Comparison of ENCODE assay signal across 1 cellular context in the genomic region with DNA sequence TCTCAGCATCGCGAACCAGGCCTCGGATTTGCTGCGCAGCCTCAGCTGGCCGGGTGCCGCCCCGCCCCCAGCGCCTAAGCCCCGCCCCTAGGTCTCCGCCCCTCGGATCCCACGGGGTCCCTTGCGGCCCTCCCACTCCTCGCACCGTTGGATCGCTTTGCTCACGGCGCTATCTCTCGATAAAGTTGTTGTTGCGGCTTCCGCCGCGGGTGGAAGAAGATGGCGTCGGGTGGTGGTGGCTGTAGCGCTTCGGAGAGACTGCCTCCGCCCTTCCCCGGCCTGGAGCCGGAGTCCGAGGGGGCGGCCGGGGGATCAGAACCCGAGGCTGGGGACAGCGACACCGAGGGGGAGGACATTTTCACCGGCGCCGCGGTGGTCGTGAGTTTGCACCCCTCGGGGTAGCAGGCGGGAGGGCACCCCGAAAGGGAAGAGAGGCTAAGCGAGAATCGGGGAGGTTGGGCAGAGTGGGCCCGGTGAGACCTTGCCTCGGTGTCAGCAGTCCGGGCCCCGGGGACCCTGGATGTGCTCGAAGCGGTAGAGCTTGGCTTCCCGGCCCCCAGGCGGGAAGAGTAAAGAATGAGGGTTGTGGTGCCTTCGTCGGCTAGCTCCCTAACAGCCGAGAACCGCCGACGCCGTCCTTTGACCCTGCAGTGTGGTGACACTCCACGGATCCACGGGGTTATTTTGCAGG.
TF ChIP-seq lines count a peak whose summit lies in the region.

A gene with protein sequence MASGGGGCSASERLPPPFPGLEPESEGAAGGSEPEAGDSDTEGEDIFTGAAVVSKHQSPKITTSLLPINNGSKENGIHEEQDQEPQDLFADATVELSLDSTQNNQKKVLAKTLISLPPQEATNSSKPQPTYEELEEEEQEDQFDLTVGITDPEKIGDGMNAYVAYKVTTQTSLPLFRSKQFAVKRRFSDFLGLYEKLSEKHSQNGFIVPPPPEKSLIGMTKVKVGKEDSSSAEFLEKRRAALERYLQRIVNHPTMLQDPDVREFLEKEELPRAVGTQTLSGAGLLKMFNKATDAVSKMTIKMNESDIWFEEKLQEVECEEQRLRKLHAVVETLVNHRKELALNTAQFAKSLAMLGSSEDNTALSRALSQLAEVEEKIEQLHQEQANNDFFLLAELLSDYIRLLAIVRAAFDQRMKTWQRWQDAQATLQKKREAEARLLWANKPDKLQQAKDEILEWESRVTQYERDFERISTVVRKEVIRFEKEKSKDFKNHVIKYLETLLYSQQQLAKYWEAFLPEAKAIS (plus strand): TSS at position 188 of the 691 bp plus-strand sequence. CDS start 32 bp downstream, at position 220.

TF ChIP-seq in liver, 16 proteins besides CTCF, POLR2A, EP300 and RAD21 (continued from another document):
- TF ChIP-seq FOXA1 (IDR thresholded peaks at IDR 0.05) (peak; percentile 65), JUND (IDR thresholded peaks at IDR 0.05) (no peak), HNF4G (IDR thresholded peaks at IDR 0.05) (no peak), YY1 (IDR thresholded peaks at IDR 0.05) (peak; percentile 99), NR2F2 (IDR thresholded peaks at IDR 0.05) (peak; percentile 35), EGR1 (IDR thresholded peaks at IDR 0.05; ENCODE audit: low read depth in 2 of 2) (peak; percentile 59 to 73), GABPA (IDR thresholded peaks at IDR 0.05 in 1 of 2, conservative IDR thresholded peaks at IDR 0.05 in 1 of 2) (peak; percentile 64 to 90), RXRA (IDR thresholded peaks at IDR 0.05) (peak; percentile 32 to 52), TAF1 (conservative IDR thresholded peaks at IDR 0.05) (peak; percentile 91)
- TF ChIP-seq, protein P1, sequence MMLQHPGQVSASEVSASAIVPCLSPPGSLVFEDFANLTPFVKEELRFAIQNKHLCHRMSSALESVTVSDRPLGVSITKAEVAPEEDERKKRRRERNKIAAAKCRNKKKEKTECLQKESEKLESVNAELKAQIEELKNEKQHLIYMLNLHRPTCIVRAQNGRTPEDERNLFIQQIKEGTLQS (IDR thresholded peaks at IDR 0.05), result peak; percentile 56
